8 cellular contexts compared by ENCODE assay signal in genomic region chr2:39244963-39245625, GRCh38. TPM values are rescaled to one million over a fixed set of nuclear protein-coding genes. Genes with fewer than 3 reads are reported as not detected.
DNase-seq lines count a peak whose midpoint lies in the region; ATAC-seq and TF ChIP-seq lines count a peak whose summit lies in the region.
"Not testable (repeated sequence)": the region's sequence is repeated elsewhere in the genome, so short reads cannot be mapped to it uniquely, and the experiment has no call there.

No MANE protein-coding gene starts in this region.

- peaks cover 13% of the 10 kb centered on the region for H3K36me3 ChIP-seq in HUES64 (ENCODE audit: insufficient read depth, low read length)

- not testable (repeated sequence) for H3K9me3 ChIP-seq in CD4-positive, alpha-beta T cell (ENCODE audit: control insufficient read depth, low read length); HUES64 (ENCODE audit: insufficient read depth, low read depth, low read length)

- not testable (repeated sequence) for H3K9me3 Mint-ChIP-seq in CD4-positive, alpha-beta T cell; activated CD4-positive, alpha-beta T cell treated with anti-CD3 and anti-CD28 coated beads for 36 hours (ENCODE audit: low read depth); activated T-helper 1 cell treated with anti-CD3 and anti-CD28 coated beads, Interleukin-12 subunit alpha, Interleukin-12 subunit beta, Interleukin-2, Interleukin-4 antibody, amounts not matched to agents 30 ng/mL and 10 ng/mL and 1 ng/mL, durations not matched to agents 14 hours and 24 hours and 36 hours; naive B cell; stimulated activated naive B cell treated with anti-CD40 and anti-IgM and Interleukin-4, amounts not matched to agents 10 μg/mL and 1 μg/mL and 100 μg/mL, for 72 hours

- peaks cover 18% of the 10 kb centered on the region for H3K4me1 Mint-ChIP-seq in CD4-positive, alpha-beta T cell (ENCODE audit: low read depth)
- peaks cover 17% of the 10 kb centered on the region for H3K4me1 Mint-ChIP-seq in activated CD4-positive, alpha-beta T cell treated with anti-CD3 and anti-CD28 coated beads for 36 hours
- peaks cover 13% of the 10 kb centered on the region for H3K4me1 Mint-ChIP-seq in activated T-helper 1 cell treated with anti-CD3 and anti-CD28 coated beads, Interleukin-12 subunit alpha, Interleukin-12 subunit beta, Interleukin-2, Interleukin-4 antibody, amounts not matched to agents 30 ng/mL and 10 ng/mL and 1 ng/mL, durations not matched to agents 14 hours and 24 hours and 36 hours (ENCODE audit: low read depth)
- peaks cover 11 to 16% (median 11%) of the 10 kb centered on the region in 3 donors for H3K4me1 Mint-ChIP-seq in naive B cell
- peaks cover 8 to 15% of the 10 kb centered on the region in 2 donors for H3K4me1 Mint-ChIP-seq in stimulated activated naive B cell treated with anti-CD40 and anti-IgM and Interleukin-4, amounts not matched to agents 10 μg/mL and 1 μg/mL and 100 μg/mL, for 72 hours

- TF ChIP-seq CTCF in CD4-positive, alpha-beta T cell (IDR thresholded peaks at IDR 0.05): not testable (repeated sequence)

- peak in 9 of 10 experiments; percentile 8 to 39 (median 29) for DNase-seq in CD4-positive, alpha-beta T cell
- DNase-seq in OCI-M2 (lab: John Stamatoyannopoulos, UW; ENCODE audit: unreplicated experiment): peak; percentile 31
- peak; percentile 53 for DNase-seq in activated CD4-positive, alpha-beta T cell treated with anti-CD3 and anti-CD28 coated beads for 36 hours
- peak; percentile 32 for DNase-seq in activated T-helper 1 cell treated with anti-CD3 and anti-CD28 coated beads, Interleukin-12 subunit alpha, Interleukin-12 subunit beta, Interleukin-2, Interleukin-4 antibody, amounts not matched to agents 30 ng/mL and 10 ng/mL and 1 ng/mL, durations not matched to agents 14 hours and 24 hours and 36 hours (ENCODE audit: low spot score)
- peak; percentile 16 for DNase-seq in dermis blood vessel endothelial cell
- peak; percentile 11 for DNase-seq in naive B cell
- DNase-seq in stimulated activated naive B cell treated with anti-CD40 and anti-IgM and Interleukin-4, amounts not matched to agents 10 μg/mL and 1 μg/mL and 100 μg/mL, for 72 hours: peak; percentile 18

- CTCF ChIA-PET in CD4-positive, alpha-beta T cell (lab: Charles Lee): interaction anchor here (0.8 to 1.0 kb wide), 2 partner anchors 15 to 17 kb away, joined by 3 to 6 read pairs; no protein-coding TSS in a partner anchor
- CTCF ChIA-PET in activated CD4-positive, alpha-beta T cell treated with anti-CD3 and anti-CD28 coated beads for 36 hours (lab: Charles Lee): interaction anchor here (0.6 to 1.9 kb wide), 10 partner anchors 16 to 298 kb away, joined by 3 to 5 read pairs (median 3); no protein-coding TSS in a partner anchor

- not testable (repeated sequence) for H3K9ac ChIP-seq in HUES64 (ENCODE audit: low read depth, low read length)

- peak overlapping the region; percentile 40 for H3K4me3 ChIP-seq in HUES64 (ENCODE audit: low read length)

- peak overlapping the region; percentile 81 for H3K4me3 Mint-ChIP-seq in CD4-positive, alpha-beta T cell
- peak overlapping the region; percentile 69 for H3K4me3 Mint-ChIP-seq in activated CD4-positive, alpha-beta T cell treated with anti-CD3 and anti-CD28 coated beads for 36 hours
- H3K4me3 Mint-ChIP-seq in activated T-helper 1 cell treated with anti-CD3 and anti-CD28 coated beads, Interleukin-12 subunit alpha, Interleukin-12 subunit beta, Interleukin-2, Interleukin-4 antibody, amounts not matched to agents 30 ng/mL and 10 ng/mL and 1 ng/mL, durations not matched to agents 14 hours and 24 hours and 36 hours: peak overlapping the region; percentile 79
- H3K4me3 Mint-ChIP-seq in naive B cell: peak overlapping the region; percentile 77 to 93 (median 86)
- H3K4me3 Mint-ChIP-seq in stimulated activated naive B cell treated with anti-CD40 and anti-IgM and Interleukin-4, amounts not matched to agents 10 μg/mL and 1 μg/mL and 100 μg/mL, for 72 hours: peak overlapping the region; percentile 80 to 86

- H3K27me3 ChIP-seq in CD4-positive, alpha-beta T cell (ENCODE audit: control insufficient read depth, insufficient read depth, low read length); HUES64 (ENCODE audit: insufficient read depth, low read length): not testable (repeated sequence)

- not testable (repeated sequence) for H3K27ac ChIP-seq in CD4-positive, alpha-beta T cell (ENCODE audit: low read depth, low read length); HUES64 (ENCODE audit: low read depth, low read length)

- intact Hi-C loops in CD4-positive, alpha-beta T cell (cut with DNase I, micrococcal nuclease); activated CD4-positive, alpha-beta T cell treated with anti-CD3 and anti-CD28 coated beads for 36 hours (cut with DNase I, micrococcal nuclease): not testable (repeated sequence)
- intact Hi-C loops in activated T-helper 1 cell treated with anti-CD3 and anti-CD28 coated beads, Interleukin-12 subunit alpha, Interleukin-12 subunit beta, Interleukin-2, Interleukin-4 antibody, amounts not matched to agents 30 ng/mL and 10 ng/mL and 1 ng/mL, durations not matched to agents 14 hours and 24 hours and 36 hours (cut with micrococcal nuclease): loop anchor here (5.0 kb wide), 1 partner anchor 298 kb away; no protein-coding TSS in a partner anchor

- not testable (repeated sequence) for H3K27me3 Mint-ChIP-seq in CD4-positive, alpha-beta T cell; activated CD4-positive, alpha-beta T cell treated with anti-CD3 and anti-CD28 coated beads for 36 hours; activated T-helper 1 cell treated with anti-CD3 and anti-CD28 coated beads, Interleukin-12 subunit alpha, Interleukin-12 subunit beta, Interleukin-2, Interleukin-4 antibody, amounts not matched to agents 30 ng/mL and 10 ng/mL and 1 ng/mL, durations not matched to agents 14 hours and 24 hours and 36 hours (ENCODE audit: insufficient read depth); naive B cell; stimulated activated naive B cell treated with anti-CD40 and anti-IgM and Interleukin-4, amounts not matched to agents 10 μg/mL and 1 μg/mL and 100 μg/mL, for 72 hours

- H3K4me1 ChIP-seq in HUES64 (ENCODE audit: insufficient read depth, low read length): peaks cover 10% of the 10 kb centered on the region

- POLR2A ChIA-PET in CD4-positive, alpha-beta T cell (lab: Charles Lee): interaction anchor here (1.0 to 1.7 kb wide), 3 partner anchors 29 to 125 kb away, joined by 3 to 9 read pairs (median 8); partner anchors contain the start of gene SOS1
- POLR2A ChIA-PET in activated CD4-positive, alpha-beta T cell treated with anti-CD3 and anti-CD28 coated beads for 36 hours (lab: Charles Lee): interaction anchor here (0.6 kb wide), 2 partner anchors 35 to 869 kb away, joined by 3 to 4 read pairs; no protein-coding TSS in a partner anchor

- ATAC-seq in CD4-positive, alpha-beta T cell (ENCODE audit: poor library complexity): peak; percentile 57
- ATAC-seq in activated CD4-positive, alpha-beta T cell treated with anti-CD3 and anti-CD28 coated beads for 36 hours: peak; percentile 64
- ATAC-seq in naive B cell (ENCODE audit: low read depth in 2 of 2): peak in 1 of 2 donors; percentile 37
- peak; percentile 36 to 71 for ATAC-seq in stimulated activated naive B cell treated with anti-CD40 and anti-IgM and Interleukin-4, amounts not matched to agents 10 μg/mL and 1 μg/mL and 100 μg/mL, for 72 hours (replicated peaks)

- H3K36me3 Mint-ChIP-seq in CD4-positive, alpha-beta T cell (ENCODE audit: low read depth); activated CD4-positive, alpha-beta T cell treated with anti-CD3 and anti-CD28 coated beads for 36 hours (ENCODE audit: low read depth); activated T-helper 1 cell treated with anti-CD3 and anti-CD28 coated beads, Interleukin-12 subunit alpha, Interleukin-12 subunit beta, Interleukin-2, Interleukin-4 antibody, amounts not matched to agents 30 ng/mL and 10 ng/mL and 1 ng/mL, durations not matched to agents 14 hours and 24 hours and 36 hours (ENCODE audit: low read depth); naive B cell: not testable (repeated sequence)
- H3K36me3 Mint-ChIP-seq in stimulated activated naive B cell treated with anti-CD40 and anti-IgM and Interleukin-4, amounts not matched to agents 10 μg/mL and 1 μg/mL and 100 μg/mL, for 72 hours: peaks cover 5 to 19% of the 10 kb centered on the region in 2 donors

- 95% methylated on average over 31 of the region's 31 CpGs for WGBS in HUES64

- peak overlapping the region; percentile 49 for H3K27ac Mint-ChIP-seq in CD4-positive, alpha-beta T cell
- peak overlapping the region; percentile 23 for H3K27ac Mint-ChIP-seq in activated CD4-positive, alpha-beta T cell treated with anti-CD3 and anti-CD28 coated beads for 36 hours
- H3K27ac Mint-ChIP-seq in activated T-helper 1 cell treated with anti-CD3 and anti-CD28 coated beads, Interleukin-12 subunit alpha, Interleukin-12 subunit beta, Interleukin-2, Interleukin-4 antibody, amounts not matched to agents 30 ng/mL and 10 ng/mL and 1 ng/mL, durations not matched to agents 14 hours and 24 hours and 36 hours: peak overlapping the region; percentile 43
- H3K27ac Mint-ChIP-seq in naive B cell: peak overlapping the region in 5 of 6 donors; percentile 28 to 66 (median 34)
- peak overlapping the region; percentile 83 for H3K27ac Mint-ChIP-seq in stimulated activated naive B cell treated with anti-CD40 and anti-IgM and Interleukin-4, amounts not matched to agents 10 μg/mL and 1 μg/mL and 100 μg/mL, for 72 hours

RNA-seq across cellular contexts. Expression of gene CDKL4, which starts 1.3 kb away (rescaled TPM):
- total RNA-seq in CD4-positive, alpha-beta T cell: under 1 TPM in 1 of 2 experiments, not detected in 1; 0.75 TPM
- polyA plus RNA-seq in HUES64 (2013, experiment 1 of 2): not detected
- not detected for polyA plus RNA-seq in HUES64 (2013, experiment 2 of 2)
- total RNA-seq in activated CD4-positive, alpha-beta T cell treated with anti-CD3 and anti-CD28 coated beads for 36 hours: under 1 TPM in 1 of 2 experiments, not detected in 1; 0.16 TPM
- 0.20 TPM in 1 of 2 replicates, not detected in the other for total RNA-seq in activated T-helper 1 cell treated with anti-CD3 and anti-CD28 coated beads, Interleukin-12 subunit alpha, Interleukin-12 subunit beta, Interleukin-2, Interleukin-4 antibody, amounts not matched to agents 30 ng/mL and 10 ng/mL and 1 ng/mL, durations not matched to agents 14 hours and 24 hours and 36 hours
- total RNA-seq in dermis blood vessel endothelial cell: 0.51 and 0.98 TPM in 2 replicates
- polyA plus RNA-seq in naive B cell (ENCODE audit: low read depth in 6 of 6): not detected

Comparison
In these comparisons a context has a peak if more than half of its experiments do, and no peak if none do; other contexts are left out.
1. H3K27ac Mint-ChIP-seq: peak in every context shown above with its lines; median percentile 83 in stimulated activated naive B cell treated with anti-CD40 and anti-IgM and Interleukin-4, amounts not matched to agents 10 μg/mL and 1 μg/mL and 100 μg/mL, for 72 hours; 49 in CD4-positive, alpha-beta T cell; 43 in activated T-helper 1 cell treated with anti-CD3 and anti-CD28 coated beads, Interleukin-12 subunit alpha, Interleukin-12 subunit beta, Interleukin-2, Interleukin-4 antibody, amounts not matched to agents 30 ng/mL and 10 ng/mL and 1 ng/mL, durations not matched to agents 14 hours and 24 hours and 36 hours; 34 in naive B cell; 23 in activated CD4-positive, alpha-beta T cell treated with anti-CD3 and anti-CD28 coated beads for 36 hours.